Comparison of ENCODE assay signal across 8 cellular contexts in the genomic region with DNA sequence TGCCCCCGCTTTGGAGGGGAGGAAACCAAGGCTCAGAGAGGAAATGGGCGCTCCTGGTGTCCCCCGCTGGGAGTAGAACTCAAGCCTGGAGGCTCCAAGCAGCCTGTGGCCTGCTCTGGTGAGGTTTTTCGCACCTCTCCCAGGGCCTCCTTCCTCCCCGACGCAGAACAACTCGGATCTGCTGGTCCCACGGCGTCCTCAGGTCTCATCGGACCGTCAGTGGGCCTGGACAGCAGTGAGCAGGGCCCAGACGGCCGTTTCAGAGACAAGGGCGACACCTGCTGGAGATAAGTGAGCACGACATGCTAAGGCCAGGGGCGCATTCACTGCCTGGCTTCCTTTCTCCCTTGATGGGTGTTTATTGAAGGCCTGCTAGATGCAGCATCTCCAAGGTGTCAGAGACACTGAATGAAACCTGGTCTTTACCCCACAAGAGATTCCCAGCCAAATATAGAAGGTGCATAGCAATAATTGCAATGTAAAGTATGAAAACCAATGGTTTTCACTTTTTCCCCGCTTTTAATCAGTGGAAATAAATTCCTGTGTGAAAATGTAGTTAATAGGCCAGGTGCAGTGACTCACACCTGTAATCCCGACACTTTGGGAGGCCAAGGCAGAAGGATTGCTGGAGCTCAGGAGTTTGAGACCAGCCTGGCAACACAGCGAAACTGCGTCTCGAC. TPM values are rescaled to one million over a fixed set of nuclear protein-coding genes. Genes with fewer than 3 reads are reported as not detected.
DNase-seq lines count a peak whose midpoint lies in the region; ATAC-seq and TF ChIP-seq lines count a peak whose summit lies in the region.

No MANE protein-coding gene starts in this region.

- H3K27me3 Mint-ChIP-seq in activated CD8-positive, alpha-beta T cell treated with anti-CD3 and anti-CD28 coated beads, Interleukin-2, amount 10 ng/mL, durations not matched to agents 7 days and 5 days (ENCODE audit: low read depth), result peaks cover 8% of the 10 kb centered on the region
- H3K27me3 Mint-ChIP-seq in endodermal cell (ENCODE audit: insufficient read depth), result peaks cover 19% of the 10 kb centered on the region

- no peaks in the 10 kb centered on the region for H3K9me3 ChIP-seq in endodermal cell (ENCODE audit: control insufficient read depth, low read length)

- H3K27me3 ChIP-seq in endodermal cell (ENCODE audit: control insufficient read depth, insufficient read depth, low read length, poor library complexity, severe bottlenecking), result peaks cover 10% of the 10 kb centered on the region

- no peak overlapping the region for H3K27ac ChIP-seq in endodermal cell (ENCODE audit: low read depth, low read length)

- no peak overlapping the region for H3K9ac ChIP-seq in endodermal cell (ENCODE audit: extremely low read depth, low read length, poor library complexity, severe bottlenecking)

- no peaks in the 10 kb centered on the region for H3K36me3 Mint-ChIP-seq in activated CD8-positive, alpha-beta T cell treated with anti-CD3 and anti-CD28 coated beads, Interleukin-2, amount 10 ng/mL, durations not matched to agents 7 days and 5 days (ENCODE audit: low read depth)
- H3K36me3 Mint-ChIP-seq in endodermal cell (ENCODE audit: low read depth), result no peaks in the 10 kb centered on the region

- H3K4me3 Mint-ChIP-seq in activated CD8-positive, alpha-beta T cell treated with anti-CD3 and anti-CD28 coated beads, Interleukin-2, amount 10 ng/mL, durations not matched to agents 7 days and 5 days, result no peak overlapping the region
- H3K4me3 Mint-ChIP-seq in endodermal cell, result no peak overlapping the region

- TF ChIP-seq CTCF in AG09309 (IDR thresholded peaks at IDR 0.05; ENCODE audit: control insufficient read depth, insufficient read depth, low read depth, low read length, missing control alignments), result peak; percentile 94
- TF ChIP-seq CTCF in endodermal cell (conservative IDR thresholded peaks at IDR 0.05), result peak; percentile 99

- H3K36me3 ChIP-seq in endodermal cell (ENCODE audit: control insufficient read depth, insufficient read depth, low read length), result no peaks in the 10 kb centered on the region

- H3K27ac Mint-ChIP-seq in activated CD8-positive, alpha-beta T cell treated with anti-CD3 and anti-CD28 coated beads, Interleukin-2, amount 10 ng/mL, durations not matched to agents 7 days and 5 days, result no peak overlapping the region
- H3K27ac Mint-ChIP-seq in endodermal cell, result no peak overlapping the region

- POLR2A ChIA-PET in activated CD8-positive, alpha-beta T cell treated with anti-CD3 and anti-CD28 coated beads, Interleukin-2, amount 10 ng/mL, durations not matched to agents 7 days and 5 days (lab: Charles Lee), result no interaction called here

- 38 to 52% methylated on average over 10 to 21 of the region's 21 CpGs for WGBS in endodermal cell (ENCODE audit: insufficient coverage in 1 of 2, insufficient read length in 1 of 2), 2 experiments

- no peaks in the 10 kb centered on the region for H3K9me3 Mint-ChIP-seq in activated CD8-positive, alpha-beta T cell treated with anti-CD3 and anti-CD28 coated beads, Interleukin-2, amount 10 ng/mL, durations not matched to agents 7 days and 5 days (ENCODE audit: insufficient read depth)
- H3K9me3 Mint-ChIP-seq in endodermal cell, result no peaks in the 10 kb centered on the region

- no peak overlapping the region for H3K4me3 ChIP-seq in AG09309 (ENCODE audit: control insufficient read depth, low read depth, low read length)
- H3K4me3 ChIP-seq in endodermal cell (ENCODE audit: low read length), result no peak overlapping the region

- H3K4me1 ChIP-seq in endodermal cell (ENCODE audit: control insufficient read depth, insufficient read depth, low read length), result no peaks in the 10 kb centered on the region

- DNase-seq in AG09309 (ENCODE audit: low read depth), result no peak
- peak; percentile 88 for DNase-seq in HPDE6-E6E7 (ENCODE audit: extremely low spot score)
- DNase-seq in NOMO-1 (lab: John Stamatoyannopoulos, UW; ENCODE audit: unreplicated experiment in 2 of 2), result peak; percentile 15 to 33
- peak; percentile 82 for DNase-seq in activated CD8-positive, alpha-beta T cell treated with anti-CD3 and anti-CD28 coated beads, Interleukin-2, amount 10 ng/mL, durations not matched to agents 7 days and 5 days
- peak; percentile 96 for DNase-seq in endodermal cell
- DNase-seq in middle frontal gyrus (ENCODE audit: extremely low spot score, low spot score), result peak; percentile 55
- peak; percentile 31 to 49 for DNase-seq in stimulated activated CD8-positive, alpha-beta memory T cell treated with anti-CD3 and anti-CD28 coated beads, Interleukin-4, amount 100 ng/mL, for 4 hours (ENCODE audit: low read depth in 2 of 2, low spot score in 1 of 2)

- ATAC-seq in GM19025 (IDR thresholded peaks at IDR 0.05; ENCODE audit: low read depth, unreplicated experiment), result peak; percentile 79
- ATAC-seq in activated CD8-positive, alpha-beta T cell treated with anti-CD3 and anti-CD28 coated beads, Interleukin-2, amount 10 ng/mL, durations not matched to agents 7 days and 5 days, result peak; percentile 90

- CTCF ChIA-PET in activated CD8-positive, alpha-beta T cell treated with anti-CD3 and anti-CD28 coated beads, Interleukin-2, amount 10 ng/mL, durations not matched to agents 7 days and 5 days (lab: Charles Lee), result interaction anchor here (1.1 to 4.6 kb wide), 5 partner anchors 9 to 444 kb away, joined by 3 to 26 read pairs (median 6); a partner anchor contains a TSS

- no peaks in the 10 kb centered on the region for H3K4me1 Mint-ChIP-seq in activated CD8-positive, alpha-beta T cell treated with anti-CD3 and anti-CD28 coated beads, Interleukin-2, amount 10 ng/mL, durations not matched to agents 7 days and 5 days (ENCODE audit: low read depth)
- peaks cover 12% of the 10 kb centered on the region for H3K4me1 Mint-ChIP-seq in endodermal cell

RNA-seq across cellular contexts. Expression of a gene that starts 26.9 kb away (rescaled TPM):
- 10 to 100 TPM; 68.2 to 72.9 TPM for total RNA-seq in activated CD8-positive, alpha-beta T cell treated with anti-CD3 and anti-CD28 coated beads, Interleukin-2, amount 10 ng/mL, durations not matched to agents 7 days and 5 days
- total RNA-seq in endodermal cell, result 1 to 10 TPM; 1.7 to 3.0 TPM
- polyA plus RNA-seq in endodermal cell (2013, experiment 1 of 2), result 19.6 TPM
- polyA plus RNA-seq in endodermal cell (2013, experiment 2 of 2), result 12.6 TPM

Comparison
In these comparisons a context has a peak if more than half of its experiments do, and no peak if none do; other contexts are left out.
1. RNA of a gene that starts 26.9 kb away (total RNA-seq): 68.2 to 72.9 TPM in activated CD8-positive, alpha-beta T cell treated with anti-CD3 and anti-CD28 coated beads, Interleukin-2, amount 10 ng/mL, durations not matched to agents 7 days and 5 days; 1.7 to 3.0 TPM in endodermal cell; every median in the first group is over 10 times any median in the second.